14 cellular contexts compared by ENCODE assay signal in genomic region chr7:45698527-45699309, GRCh38.
"Had no signal": no experiment of that assay in that cellular context is flagged by ENCODE, and none has a peak within 500 bp of the region (broad histone marks: within the 10 kb centered on the region; RNA-seq: fewer than 3 reads in every experiment).

No MANE protein-coding gene starts in this region.

- H3K27me3 ChIP-seq: neural progenitor cell, pancreas had no signal

- DNase-seq: activated CD4-positive, alpha-beta T cell treated with anti-CD3 and anti-CD28 coated beads for 36 hours; activated gamma-delta T cell treated with Interleukin-2 at 50 U/mL for 16 hours; activated naive CD8-positive, alpha-beta T cell treated with anti-CD3 and anti-CD28 coated beads for 36 hours; anterior cingulate cortex; foreskin keratinocyte; retina; substantia nigra; SW 1271; trophoblast cell had no signal

- H3K9me3 ChIP-seq: pancreas had no signal

- H3K27ac Mint-ChIP-seq: activated CD4-positive, alpha-beta T cell treated with anti-CD3 and anti-CD28 coated beads for 36 hours; activated naive CD8-positive, alpha-beta T cell treated with anti-CD3 and anti-CD28 coated beads for 36 hours; neural progenitor cell; stimulated activated memory B cell treated with anti-CD40 and anti-IgM and Interleukin-4, amounts not matched to agents 10 μg/mL and 1 μg/mL and 100 μg/mL, for 72 hours; T-helper 2 cell treated with Interferon-gamma antibody and Interleukin-4, amounts not matched to agents 5 μg/mL and 100 μg/mL, for 36 hours had no signal

- H3K9ac ChIP-seq: neural progenitor cell had no signal

- H3K4me3 ChIP-seq: neural progenitor cell, pancreas, skin epidermis had no signal

- H3K4me1 ChIP-seq: foreskin keratinocyte, neural progenitor cell, pancreas had no signal

- H2AFZ ChIP-seq: neural progenitor cell had no signal

- H3K4me1 Mint-ChIP-seq: activated CD4-positive, alpha-beta T cell treated with anti-CD3 and anti-CD28 coated beads for 36 hours; activated naive CD8-positive, alpha-beta T cell treated with anti-CD3 and anti-CD28 coated beads for 36 hours; neural progenitor cell; stimulated activated memory B cell treated with anti-CD40 and anti-IgM and Interleukin-4, amounts not matched to agents 10 μg/mL and 1 μg/mL and 100 μg/mL, for 72 hours had no signal

- H3K36me3 ChIP-seq: neural progenitor cell, pancreas had no signal

- H3K9me3 Mint-ChIP-seq: activated naive CD8-positive, alpha-beta T cell treated with anti-CD3 and anti-CD28 coated beads for 36 hours; neural progenitor cell; stimulated activated memory B cell treated with anti-CD40 and anti-IgM and Interleukin-4, amounts not matched to agents 10 μg/mL and 1 μg/mL and 100 μg/mL, for 72 hours; T-helper 2 cell treated with Interferon-gamma antibody and Interleukin-4, amounts not matched to agents 5 μg/mL and 100 μg/mL, for 36 hours had no signal

- H3K36me3 Mint-ChIP-seq: activated naive CD8-positive, alpha-beta T cell treated with anti-CD3 and anti-CD28 coated beads for 36 hours; stimulated activated memory B cell treated with anti-CD40 and anti-IgM and Interleukin-4, amounts not matched to agents 10 μg/mL and 1 μg/mL and 100 μg/mL, for 72 hours had no signal

- H3K27ac ChIP-seq: foreskin keratinocyte, neural progenitor cell, pancreas, skin epidermis had no signal

- H3K4me2 ChIP-seq: neural progenitor cell had no signal

- H3K4me3 Mint-ChIP-seq: activated CD4-positive, alpha-beta T cell treated with anti-CD3 and anti-CD28 coated beads for 36 hours; activated naive CD8-positive, alpha-beta T cell treated with anti-CD3 and anti-CD28 coated beads for 36 hours; neural progenitor cell; stimulated activated memory B cell treated with anti-CD40 and anti-IgM and Interleukin-4, amounts not matched to agents 10 μg/mL and 1 μg/mL and 100 μg/mL, for 72 hours; T-helper 2 cell treated with Interferon-gamma antibody and Interleukin-4, amounts not matched to agents 5 μg/mL and 100 μg/mL, for 36 hours had no signal

- ATAC-seq: activated CD4-positive, alpha-beta T cell treated with anti-CD3 and anti-CD28 coated beads for 36 hours; foreskin keratinocyte; pancreas had no signal
